ENCODE assay signal across 1 cellular context in the genomic region with DNA sequence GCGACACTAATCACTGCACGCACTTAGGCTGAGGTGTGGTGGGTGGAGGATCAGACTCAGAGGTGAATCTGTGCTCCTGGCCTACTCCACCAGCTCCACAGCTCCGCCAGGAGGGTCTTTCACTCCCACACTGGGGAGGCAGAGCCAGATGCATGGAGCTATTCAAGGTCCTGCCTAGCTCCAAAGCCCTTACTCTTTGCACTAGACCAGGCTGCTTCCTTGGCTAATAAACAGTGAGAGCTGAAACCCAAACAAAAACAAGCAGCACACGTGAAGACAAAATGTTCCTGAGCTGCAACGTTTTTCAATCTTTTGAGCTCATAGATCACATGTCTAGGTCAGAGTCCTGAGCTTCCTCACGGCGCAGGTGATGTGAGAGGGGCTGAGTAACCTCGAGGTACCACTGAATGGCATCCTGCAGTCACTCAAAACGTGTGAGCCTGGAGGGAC.
TF ChIP-seq lines count a peak whose summit lies in the region.

No MANE protein-coding gene starts in this region.

TF ChIP-seq in WTC11, 78 proteins besides CTCF, POLR2A, EP300 and RAD21 (continued from another document):
- TF ChIP-seq GABPB1 (CRISPR knock-in tag; IDR thresholded peaks at IDR 0.05) (no peak), EMX1 (CRISPR knock-in tag; IDR thresholded peaks at IDR 0.05) (no peak), ZNF121 (CRISPR knock-in tag; IDR thresholded peaks at IDR 0.05) (no peak), TCF7 (CRISPR knock-in tag; IDR thresholded peaks at IDR 0.05; ENCODE audit: low read depth) (no peak), TEAD4 (CRISPR knock-in tag; IDR thresholded peaks at IDR 0.05) (no peak), ZNF396 (CRISPR knock-in tag; IDR thresholded peaks at IDR 0.05; ENCODE audit: borderline replicate concordance) (no peak), FOXJ3 (CRISPR knock-in tag; IDR thresholded peaks at IDR 0.05; ENCODE audit: borderline replicate concordance) (no peak), GTF2I (CRISPR knock-in tag; conservative IDR thresholded peaks at IDR 0.05) (no peak), MXD4 (CRISPR knock-in tag; IDR thresholded peaks at IDR 0.05; ENCODE audit: borderline replicate concordance) (no peak)
- TF ChIP-seq, protein P1, sequence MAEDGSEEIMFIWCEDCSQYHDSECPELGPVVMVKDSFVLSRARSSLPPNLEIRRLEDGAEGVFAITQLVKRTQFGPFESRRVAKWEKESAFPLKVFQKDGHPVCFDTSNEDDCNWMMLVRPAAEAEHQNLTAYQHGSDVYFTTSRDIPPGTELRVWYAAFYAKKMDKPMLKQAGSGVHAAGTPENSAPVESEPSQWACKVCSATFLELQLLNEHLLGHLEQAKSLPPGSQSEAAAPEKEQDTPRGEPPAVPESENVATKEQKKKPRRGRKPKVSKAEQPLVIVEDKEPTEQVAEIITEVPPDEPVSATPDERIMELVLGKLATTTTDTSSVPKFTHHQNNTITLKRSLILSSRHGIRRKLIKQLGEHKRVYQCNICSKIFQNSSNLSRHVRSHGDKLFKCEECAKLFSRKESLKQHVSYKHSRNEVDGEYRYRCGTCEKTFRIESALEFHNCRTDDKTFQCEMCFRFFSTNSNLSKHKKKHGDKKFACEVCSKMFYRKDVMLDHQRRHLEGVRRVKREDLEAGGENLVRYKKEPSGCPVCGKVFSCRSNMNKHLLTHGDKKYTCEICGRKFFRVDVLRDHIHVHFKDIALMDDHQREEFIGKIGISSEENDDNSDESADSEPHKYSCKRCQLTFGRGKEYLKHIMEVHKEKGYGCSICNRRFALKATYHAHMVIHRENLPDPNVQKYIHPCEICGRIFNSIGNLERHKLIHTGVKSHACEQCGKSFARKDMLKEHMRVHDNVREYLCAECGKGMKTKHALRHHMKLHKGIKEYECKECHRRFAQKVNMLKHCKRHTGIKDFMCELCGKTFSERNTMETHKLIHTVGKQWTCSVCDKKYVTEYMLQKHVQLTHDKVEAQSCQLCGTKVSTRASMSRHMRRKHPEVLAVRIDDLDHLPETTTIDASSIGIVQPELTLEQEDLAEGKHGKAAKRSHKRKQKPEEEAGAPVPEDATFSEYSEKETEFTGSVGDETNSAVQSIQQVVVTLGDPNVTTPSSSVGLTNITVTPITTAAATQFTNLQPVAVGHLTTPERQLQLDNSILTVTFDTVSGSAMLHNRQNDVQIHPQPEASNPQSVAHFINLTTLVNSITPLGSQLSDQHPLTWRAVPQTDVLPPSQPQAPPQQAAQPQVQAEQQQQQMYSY (CRISPR knock-in tag; IDR thresholded peaks at IDR 0.05): no peak
- TF ChIP-seq, protein P2, sequence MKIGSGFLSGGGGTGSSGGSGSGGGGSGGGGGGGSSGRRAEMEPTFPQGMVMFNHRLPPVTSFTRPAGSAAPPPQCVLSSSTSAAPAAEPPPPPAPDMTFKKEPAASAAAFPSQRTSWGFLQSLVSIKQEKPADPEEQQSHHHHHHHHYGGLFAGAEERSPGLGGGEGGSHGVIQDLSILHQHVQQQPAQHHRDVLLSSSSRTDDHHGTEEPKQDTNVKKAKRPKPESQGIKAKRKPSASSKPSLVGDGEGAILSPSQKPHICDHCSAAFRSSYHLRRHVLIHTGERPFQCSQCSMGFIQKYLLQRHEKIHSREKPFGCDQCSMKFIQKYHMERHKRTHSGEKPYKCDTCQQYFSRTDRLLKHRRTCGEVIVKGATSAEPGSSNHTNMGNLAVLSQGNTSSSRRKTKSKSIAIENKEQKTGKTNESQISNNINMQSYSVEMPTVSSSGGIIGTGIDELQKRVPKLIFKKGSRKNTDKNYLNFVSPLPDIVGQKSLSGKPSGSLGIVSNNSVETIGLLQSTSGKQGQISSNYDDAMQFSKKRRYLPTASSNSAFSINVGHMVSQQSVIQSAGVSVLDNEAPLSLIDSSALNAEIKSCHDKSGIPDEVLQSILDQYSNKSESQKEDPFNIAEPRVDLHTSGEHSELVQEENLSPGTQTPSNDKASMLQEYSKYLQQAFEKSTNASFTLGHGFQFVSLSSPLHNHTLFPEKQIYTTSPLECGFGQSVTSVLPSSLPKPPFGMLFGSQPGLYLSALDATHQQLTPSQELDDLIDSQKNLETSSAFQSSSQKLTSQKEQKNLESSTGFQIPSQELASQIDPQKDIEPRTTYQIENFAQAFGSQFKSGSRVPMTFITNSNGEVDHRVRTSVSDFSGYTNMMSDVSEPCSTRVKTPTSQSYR (CRISPR knock-in tag; IDR thresholded peaks at IDR 0.05): no peak
TF ChIP-seq in WTC11: peak in this region for 0.
